ENCODE assay signal across 8 cellular contexts in the genomic region with DNA sequence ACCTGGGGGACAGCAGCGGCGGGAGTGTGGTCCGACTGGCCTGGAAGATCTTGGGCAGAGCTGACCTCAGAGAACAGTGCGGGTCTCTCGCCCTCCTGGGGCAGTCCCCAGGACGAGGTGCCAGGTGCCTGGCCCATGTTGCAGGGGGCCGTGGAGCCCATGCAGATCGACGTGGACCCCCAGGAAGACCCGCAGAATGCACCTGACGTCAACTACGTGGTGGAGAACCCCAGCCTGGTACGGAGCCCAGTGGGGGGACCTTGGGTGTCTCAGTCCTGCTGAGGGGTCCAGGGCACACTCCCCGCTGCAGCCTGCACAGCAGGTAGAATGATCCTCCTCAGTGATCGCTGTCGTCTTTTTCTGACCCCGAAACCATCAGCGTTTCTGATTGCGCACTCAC. TPM values are rescaled to one million over a fixed set of nuclear protein-coding genes. Genes with fewer than 3 reads are reported as not detected.
DNase-seq lines count a peak whose midpoint lies in the region; ATAC-seq and TF ChIP-seq lines count a peak whose summit lies in the region.

No MANE protein-coding gene starts in this region.

- H3K4me1 Mint-ChIP-seq in central memory CD8-positive, alpha-beta T cell: peaks cover 5% of the 10 kb centered on the region
- H3K4me1 Mint-ChIP-seq in natural killer cell: peaks cover 0 to 16% of the 10 kb centered on the region in 2 donors

- H3K27me3 Mint-ChIP-seq in central memory CD8-positive, alpha-beta T cell: no peaks in the 10 kb centered on the region
- H3K27me3 Mint-ChIP-seq in natural killer cell (ENCODE audit: low read depth in 2 of 2): no peaks in the 10 kb centered on the region

- H3K9me3 Mint-ChIP-seq in central memory CD8-positive, alpha-beta T cell: no peaks in the 10 kb centered on the region
- H3K9me3 Mint-ChIP-seq in natural killer cell: no peaks in the 10 kb centered on the region

- peaks cover 17% of the 10 kb centered on the region for H3K79me2 ChIP-seq in Karpas-422 (ENCODE audit: low read length)

- no peaks in the 10 kb centered on the region for H3K9me3 ChIP-seq in BLaER1 treated with 17β-estradiol and CSF1 and Interleukin-3, amounts not matched to agents 10 nM and 100 nM (replicated peaks in 1 of 11)
- H3K9me3 ChIP-seq in Karpas-422 (ENCODE audit: low read length): no peaks in the 10 kb centered on the region

- H3K36me3 ChIP-seq in BLaER1 treated with 17β-estradiol and CSF1 and Interleukin-3, amounts not matched to agents 10 nM and 100 nM: peaks cover 47 to 72% (median 68%) of the 10 kb centered on the region in 11 experiments
- H3K36me3 ChIP-seq in Karpas-422 (ENCODE audit: insufficient read depth, low read length): no peaks in the 10 kb centered on the region

- H4K20me1 ChIP-seq in BLaER1 treated with 17β-estradiol and CSF1 and Interleukin-3, amounts not matched to agents 10 nM and 100 nM: peaks cover 0 to 72% (median 60%) of the 10 kb centered on the region in 11 experiments; a peak in 20 of 22 replicates
- peaks cover 17% of the 10 kb centered on the region; the same call in 1 of the 2 replicates for H4K20me1 ChIP-seq in Karpas-422 (ENCODE audit: insufficient read depth, low read depth, low read length)

- no peaks in the 10 kb centered on the region for H3K9me2 ChIP-seq in Karpas-422 (replicated peaks; ENCODE audit: insufficient read depth, low read length)

- H3K27ac ChIP-seq in BLaER1 treated with 17β-estradiol and CSF1 and Interleukin-3, amounts not matched to agents 10 nM and 100 nM: no peak overlapping the region; a peak in 1 of 22 replicates
- no peak overlapping the region for H3K27ac ChIP-seq in Karpas-422 (ENCODE audit: low read length)

- no peaks in the 10 kb centered on the region for H3K27me3 ChIP-seq in BLaER1 treated with 17β-estradiol and CSF1 and Interleukin-3, amounts not matched to agents 10 nM and 100 nM
- H3K27me3 ChIP-seq in Karpas-422 (ENCODE audit: low read length): no peaks in the 10 kb centered on the region

- peaks cover 10% of the 10 kb centered on the region for H3K36me3 Mint-ChIP-seq in central memory CD8-positive, alpha-beta T cell (ENCODE audit: insufficient read depth)
- no peaks in the 10 kb centered on the region for H3K36me3 Mint-ChIP-seq in natural killer cell

- no peak for ATAC-seq in central memory CD8-positive, alpha-beta T cell (replicated peaks; ENCODE audit: extremely low read depth, poor library complexity, severe bottlenecking)
- ATAC-seq in natural killer cell: no peak
- no peak for ATAC-seq in GM18858 (IDR thresholded peaks at IDR 0.05; ENCODE audit: unreplicated experiment)
- no peak for ATAC-seq in GM18907 (IDR thresholded peaks at IDR 0.05; ENCODE audit: unreplicated experiment)

- peak overlapping the region; percentile 94 to 99 (median 97); a peak in 18 of 20 replicates for H3K4me3 ChIP-seq in BLaER1 treated with 17β-estradiol and CSF1 and Interleukin-3, amounts not matched to agents 10 nM and 100 nM
- peak overlapping the region; percentile 99 for H3K4me3 ChIP-seq in Karpas-422 (ENCODE audit: low read length)

- H2AFZ ChIP-seq in Karpas-422 (ENCODE audit: low read length): no peak overlapping the region

- no peak for TF ChIP-seq CTCF in natural killer cell (IDR thresholded peaks at IDR 0.05)

- no peak overlapping the region for H3K27ac Mint-ChIP-seq in central memory CD8-positive, alpha-beta T cell (ENCODE audit: low read depth)
- no peak overlapping the region for H3K27ac Mint-ChIP-seq in natural killer cell

- H3K4me3 Mint-ChIP-seq in central memory CD8-positive, alpha-beta T cell: peak overlapping the region; percentile 78
- peak overlapping the region; percentile 69 for H3K4me3 Mint-ChIP-seq in natural killer cell

- intact Hi-C loops in natural killer cell (cut with micrococcal nuclease): no loop called here

- peaks cover 28 to 53% (median 36%) of the 10 kb centered on the region in 10 experiments for H3K4me1 ChIP-seq in BLaER1 treated with 17β-estradiol and CSF1 and Interleukin-3, amounts not matched to agents 10 nM and 100 nM
- H3K4me1 ChIP-seq in Karpas-422 (ENCODE audit: low read length): peaks cover 30% of the 10 kb centered on the region

- DNase-seq in Karpas-422: no peak
- no peak for DNase-seq in central memory CD8-positive, alpha-beta T cell (ENCODE audit: low spot score in 2 of 2)
- no peak for DNase-seq in natural killer cell
- no peak for DNase-seq in globus pallidus (ENCODE audit: low spot score)
- no peak for DNase-seq in SKM-1 treated with dmso at 0.1 percent for 144 hours (lab: John Stamatoyannopoulos, UW; ENCODE audit: unreplicated experiment)

- H3K4me2 ChIP-seq in BLaER1 treated with 17β-estradiol and CSF1 and Interleukin-3, amounts not matched to agents 10 nM and 100 nM: peak overlapping the region; percentile 90 to 100 (median 98)
- peak overlapping the region; percentile 95 for H3K4me2 ChIP-seq in Karpas-422 (ENCODE audit: low read depth, low read length, poor library complexity, severe bottlenecking)

- peak overlapping the region; percentile 82 to 94 (median 89); a peak in 21 of 22 replicates for H3K9ac ChIP-seq in BLaER1 treated with 17β-estradiol and CSF1 and Interleukin-3, amounts not matched to agents 10 nM and 100 nM
- peak overlapping the region; percentile 96 for H3K9ac ChIP-seq in Karpas-422 (ENCODE audit: low read length)

RNA-seq across cellular contexts. Expression of a gene that starts 1.4 kb away (rescaled TPM):
- total RNA-seq in Karpas-422 (2014; rRNA removed; shearing (Covaris generic); ENCODE audit: low replicate concordance): 57.1 and 110 TPM in 2 replicates
- 10 to 100 TPM; 78.9 to 87.6 (median 85.3) TPM for total RNA-seq in natural killer cell

RNA-seq across cellular contexts. Expression of a gene that starts 1.5 kb away (rescaled TPM):
- total RNA-seq in Karpas-422 (2014; rRNA removed; shearing (Covaris generic); ENCODE audit: low replicate concordance): 16.5 and 26.8 TPM in 2 replicates
- 10 to 100 TPM; 22.7 to 26.7 (median 23.2) TPM for total RNA-seq in natural killer cell

RNA-seq across cellular contexts. Expression of a gene that starts 12.5 kb away (rescaled TPM):
- total RNA-seq in Karpas-422 (2014; rRNA removed; shearing (Covaris generic); ENCODE audit: low replicate concordance): 89.6 and 187 TPM in 2 replicates
- 100 to 1,000 TPM; 122 to 144 (median 136) TPM for total RNA-seq in natural killer cell

RNA-seq across cellular contexts. Expression of a gene that starts 15.6 kb away (rescaled TPM):
- 103 and 164 TPM in 2 replicates for total RNA-seq in Karpas-422 (2014; rRNA removed; shearing (Covaris generic); ENCODE audit: low replicate concordance)
- total RNA-seq in natural killer cell: 100 to 1,000 TPM in 2 of 3 donors, 10 to 100 TPM in 1; 93.9 to 171 (median 145) TPM

RNA-seq across cellular contexts. Expression of a gene that starts 21.7 kb away (rescaled TPM):
- total RNA-seq in Karpas-422 (2014; rRNA removed; shearing (Covaris generic); ENCODE audit: low replicate concordance): 9.6 and 9.7 TPM in 2 replicates
- 1 to 10 TPM in 2 of 3 donors, under 1 TPM in 1; 0.61 to 2.2 (median 2.1) TPM for total RNA-seq in natural killer cell
